ENCODE assay signal across 1 cellular context in genomic region chr3:187850256-187851010, GRCh38.
TF ChIP-seq lines count a peak whose summit lies in the region.

No MANE protein-coding gene starts in this region.

TF ChIP-seq in HepG2, 621 proteins besides CTCF, POLR2A, EP300 and RAD21 (continued from another document):
- TF ChIP-seq ARID5B (CRISPR knock-in tag; IDR thresholded peaks at IDR 0.05): 0 out of 2 replicates have a peak, but pooled peaks have one; percentile 28
- no peak for TF ChIP-seq TBP (CRISPR knock-in tag; IDR thresholded peaks at IDR 0.05)
- 0 out of 2 replicates have a peak, but pooled peaks have one; percentile 48 for TF ChIP-seq HMG20A (CRISPR knock-in tag; IDR thresholded peaks at IDR 0.05; ENCODE audit: borderline replicate concordance)
- no peak for TF ChIP-seq CCDC6 (CRISPR knock-in tag; IDR thresholded peaks at IDR 0.05)
- TF ChIP-seq HINFP (CRISPR knock-in tag; IDR thresholded peaks at IDR 0.05; ENCODE audit: low read depth): no peak
- no peak for TF ChIP-seq SPEN (CRISPR knock-in tag; IDR thresholded peaks at IDR 0.05; ENCODE audit: low read depth)
- TF ChIP-seq ZNF354B (CRISPR knock-in tag; IDR thresholded peaks at IDR 0.05): no peak
- no peak for TF ChIP-seq ZNF512 (CRISPR knock-in tag; IDR thresholded peaks at IDR 0.05)
- no peak for TF ChIP-seq USF2 (IDR thresholded peaks at IDR 0.05; ENCODE audit: low read depth, low read length)
- no peak for TF ChIP-seq USF2 (CRISPR knock-in tag; IDR thresholded peaks at IDR 0.05; ENCODE audit: borderline replicate concordance)
- TF ChIP-seq MTA3 (CRISPR knock-in tag; IDR thresholded peaks at IDR 0.05): no peak
- no peak for TF ChIP-seq HOMEZ (CRISPR knock-in tag; IDR thresholded peaks at IDR 0.05; ENCODE audit: low read depth)
- TF ChIP-seq GATAD2A (CRISPR knock-in tag; IDR thresholded peaks at IDR 0.05): peak; percentile 72
- TF ChIP-seq ZNF552 (CRISPR knock-in tag; IDR thresholded peaks at IDR 0.05; ENCODE audit: borderline replicate concordance): no peak
- no peak for TF ChIP-seq FOXP1 (IDR thresholded peaks at IDR 0.05)
- 0 out of 2 replicates have a peak, but pooled peaks have one; percentile 25 for TF ChIP-seq FOXP1 (CRISPR knock-in tag; IDR thresholded peaks at IDR 0.05)
- TF ChIP-seq RXRB (CRISPR knock-in tag; IDR thresholded peaks at IDR 0.05; ENCODE audit: borderline replicate concordance): no peak
- TF ChIP-seq SMARCE1 (IDR thresholded peaks at IDR 0.05; ENCODE audit: borderline replicate concordance): no peak
- 0 out of 2 replicates have a peak, but pooled peaks have one; percentile 31 for TF ChIP-seq HDAC2 (CRISPR knock-in tag; IDR thresholded peaks at IDR 0.05)
- TF ChIP-seq KDM5B (CRISPR knock-in tag; IDR thresholded peaks at IDR 0.05; ENCODE audit: borderline replicate concordance): no peak
- TF ChIP-seq ZNF839 (CRISPR knock-in tag; IDR thresholded peaks at IDR 0.05; ENCODE audit: borderline replicate concordance): no peak
- TF ChIP-seq GATA4 (IDR thresholded peaks at IDR 0.05; ENCODE audit: borderline replicate concordance, low read depth): no peak
- TF ChIP-seq ZFP91 (CRISPR knock-in tag; IDR thresholded peaks at IDR 0.05; ENCODE audit: borderline replicate concordance): no peak
- no peak; the same call in 1 of the 2 replicates for TF ChIP-seq CEBPB (IDR thresholded peaks at IDR 0.05; ENCODE audit: borderline replicate concordance, low read depth, low read length)
- TF ChIP-seq MNT (IDR thresholded peaks at IDR 0.05): no peak
- no peak for TF ChIP-seq TEAD2 (CRISPR knock-in tag; IDR thresholded peaks at IDR 0.05)
- no peak for TF ChIP-seq FOXK1 (CRISPR knock-in tag; IDR thresholded peaks at IDR 0.05; ENCODE audit: borderline replicate concordance, low read depth)
